ENCODE assay signal across 1 cellular context in genomic region chr19:49664171-49665070, GRCh38.
TF ChIP-seq lines count a peak whose summit lies in the region.

No MANE protein-coding gene starts in this region.

TF ChIP-seq in HepG2, 621 proteins besides CTCF, POLR2A, EP300 and RAD21 (continued from another document and continues in another):
- TF ChIP-seq, protein P1, sequence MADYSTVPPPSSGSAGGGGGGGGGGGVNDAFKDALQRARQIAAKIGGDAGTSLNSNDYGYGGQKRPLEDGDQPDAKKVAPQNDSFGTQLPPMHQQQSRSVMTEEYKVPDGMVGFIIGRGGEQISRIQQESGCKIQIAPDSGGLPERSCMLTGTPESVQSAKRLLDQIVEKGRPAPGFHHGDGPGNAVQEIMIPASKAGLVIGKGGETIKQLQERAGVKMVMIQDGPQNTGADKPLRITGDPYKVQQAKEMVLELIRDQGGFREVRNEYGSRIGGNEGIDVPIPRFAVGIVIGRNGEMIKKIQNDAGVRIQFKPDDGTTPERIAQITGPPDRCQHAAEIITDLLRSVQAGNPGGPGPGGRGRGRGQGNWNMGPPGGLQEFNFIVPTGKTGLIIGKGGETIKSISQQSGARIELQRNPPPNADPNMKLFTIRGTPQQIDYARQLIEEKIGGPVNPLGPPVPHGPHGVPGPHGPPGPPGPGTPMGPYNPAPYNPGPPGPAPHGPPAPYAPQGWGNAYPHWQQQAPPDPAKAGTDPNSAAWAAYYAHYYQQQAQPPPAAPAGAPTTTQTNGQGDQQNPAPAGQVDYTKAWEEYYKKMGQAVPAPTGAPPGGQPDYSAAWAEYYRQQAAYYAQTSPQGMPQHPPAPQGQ (CRISPR knock-in tag; IDR thresholded peaks at IDR 0.05; ENCODE audit: borderline replicate concordance), result no peak; the same call in 1 of the 2 replicates
- TF ChIP-seq ZC3H4 (CRISPR knock-in tag; IDR thresholded peaks at IDR 0.05; ENCODE audit: borderline replicate concordance) (no peak), ZSCAN29 (CRISPR knock-in tag; conservative IDR thresholded peaks at IDR 0.05) (peak; percentile 6; the same call in 1 of the 2 replicates), CHD2 (IDR thresholded peaks at IDR 0.05; ENCODE audit: low read depth, low read length) (no peak), FOXJ3 (CRISPR knock-in tag; IDR thresholded peaks at IDR 0.05; ENCODE audit: borderline replicate concordance) (no peak), ZNF562 (CRISPR knock-in tag; IDR thresholded peaks at IDR 0.05; ENCODE audit: borderline replicate concordance) (no peak), ZMYM3 (CRISPR knock-in tag; IDR thresholded peaks at IDR 0.05) (no peak), GRHL1 (CRISPR knock-in tag; conservative IDR thresholded peaks at IDR 0.05) (no peak), MTA3 (CRISPR knock-in tag; IDR thresholded peaks at IDR 0.05) (no peak), ZNF546 (CRISPR knock-in tag; conservative IDR thresholded peaks at IDR 0.05) (no peak), PHF8 (CRISPR knock-in tag; IDR thresholded peaks at IDR 0.05) (peak; percentile 71), AGO1 (IDR thresholded peaks at IDR 0.05; ENCODE audit: low read depth, low read length, poor library complexity, severe bottlenecking) (peak; percentile 92), ZNF747 (CRISPR knock-in tag; IDR thresholded peaks at IDR 0.05; ENCODE audit: borderline replicate concordance) (no peak), ZBTB8A (CRISPR knock-in tag; IDR thresholded peaks at IDR 0.05; ENCODE audit: borderline replicate concordance, low read depth) (no peak), ZNF350 (CRISPR knock-in tag; IDR thresholded peaks at IDR 0.05; ENCODE audit: borderline replicate concordance, low read depth) (no peak), ZNF816 (CRISPR knock-in tag; IDR thresholded peaks at IDR 0.05; ENCODE audit: borderline replicate concordance) (no peak), CC2D1A (CRISPR knock-in tag; IDR thresholded peaks at IDR 0.05) (no peak), NFYB (CRISPR knock-in tag; IDR thresholded peaks at IDR 0.05) (no peak), NCOR1 (IDR thresholded peaks at IDR 0.05; ENCODE audit: borderline replicate concordance, low read length) (no peak), IRF1 (CRISPR knock-in tag; IDR thresholded peaks at IDR 0.05; ENCODE audit: low read depth) (no peak), ZNF788 (CRISPR knock-in tag; IDR thresholded peaks at IDR 0.05; ENCODE audit: borderline replicate concordance) (no peak), TCF7 (IDR thresholded peaks at IDR 0.05; ENCODE audit: low read depth) (no peak), PRDM10 (CRISPR knock-in tag; IDR thresholded peaks at IDR 0.05; ENCODE audit: low read depth) (peak; percentile 71; the same call in 1 of the 2 replicates), RELA (CRISPR knock-in tag; IDR thresholded peaks at IDR 0.05) (no peak), ZNF678 (CRISPR knock-in tag; IDR thresholded peaks at IDR 0.05) (no peak), FOXK1 (CRISPR knock-in tag; IDR thresholded peaks at IDR 0.05; ENCODE audit: borderline replicate concordance, low read depth) (no peak), USF2 (IDR thresholded peaks at IDR 0.05; ENCODE audit: low read depth, low read length) (no peak), USF2 (CRISPR knock-in tag; IDR thresholded peaks at IDR 0.05; ENCODE audit: borderline replicate concordance) (peak; percentile 49; the same call in 1 of the 2 replicates), XRCC5 (optimal IDR thresholded peaks at IDR 0.05; ENCODE audit: low read length) (peak; percentile 71), MBNL3 (CRISPR knock-in tag; conservative IDR thresholded peaks at IDR 0.05) (no peak), CSRNP1 (CRISPR knock-in tag; IDR thresholded peaks at IDR 0.05) (no peak), PHF20 (CRISPR knock-in tag; IDR thresholded peaks at IDR 0.05) (peak; percentile 32; the same call in 1 of the 2 replicates), ZNF558 (CRISPR knock-in tag; IDR thresholded peaks at IDR 0.05; ENCODE audit: borderline replicate concordance) (no peak), ZBTB49 (CRISPR knock-in tag; IDR thresholded peaks at IDR 0.05; ENCODE audit: borderline replicate concordance) (no peak; the same call in 1 of the 2 replicates), ZNF430 (CRISPR knock-in tag; IDR thresholded peaks at IDR 0.05) (no peak)
- TF ChIP-seq, protein P2, sequence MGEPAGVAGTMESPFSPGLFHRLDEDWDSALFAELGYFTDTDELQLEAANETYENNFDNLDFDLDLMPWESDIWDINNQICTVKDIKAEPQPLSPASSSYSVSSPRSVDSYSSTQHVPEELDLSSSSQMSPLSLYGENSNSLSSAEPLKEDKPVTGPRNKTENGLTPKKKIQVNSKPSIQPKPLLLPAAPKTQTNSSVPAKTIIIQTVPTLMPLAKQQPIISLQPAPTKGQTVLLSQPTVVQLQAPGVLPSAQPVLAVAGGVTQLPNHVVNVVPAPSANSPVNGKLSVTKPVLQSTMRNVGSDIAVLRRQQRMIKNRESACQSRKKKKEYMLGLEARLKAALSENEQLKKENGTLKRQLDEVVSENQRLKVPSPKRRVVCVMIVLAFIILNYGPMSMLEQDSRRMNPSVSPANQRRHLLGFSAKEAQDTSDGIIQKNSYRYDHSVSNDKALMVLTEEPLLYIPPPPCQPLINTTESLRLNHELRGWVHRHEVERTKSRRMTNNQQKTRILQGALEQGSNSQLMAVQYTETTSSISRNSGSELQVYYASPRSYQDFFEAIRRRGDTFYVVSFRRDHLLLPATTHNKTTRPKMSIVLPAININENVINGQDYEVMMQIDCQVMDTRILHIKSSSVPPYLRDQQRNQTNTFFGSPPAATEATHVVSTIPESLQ (CRISPR knock-in tag; conservative IDR thresholded peaks at IDR 0.05), result no peak
- TF ChIP-seq, protein P3, sequence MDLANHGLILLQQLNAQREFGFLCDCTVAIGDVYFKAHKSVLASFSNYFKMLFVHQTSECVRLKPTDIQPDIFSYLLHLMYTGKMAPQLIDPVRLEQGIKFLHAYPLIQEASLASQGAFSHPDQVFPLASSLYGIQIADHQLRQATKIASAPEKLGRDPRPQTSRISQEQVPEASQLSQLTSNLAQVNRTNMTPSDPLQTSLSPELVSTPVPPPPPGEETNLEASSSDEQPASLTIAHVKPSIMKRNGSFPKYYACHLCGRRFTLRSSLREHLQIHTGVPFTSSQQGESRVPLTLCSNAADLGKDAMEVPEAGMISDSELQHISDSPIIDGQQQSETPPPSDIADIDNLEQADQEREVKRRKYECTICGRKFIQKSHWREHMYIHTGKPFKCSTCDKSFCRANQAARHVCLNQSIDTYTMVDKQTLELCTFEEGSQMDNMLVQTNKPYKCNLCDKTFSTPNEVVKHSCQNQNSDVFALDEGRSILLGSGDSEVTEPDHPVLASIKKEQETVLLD (CRISPR knock-in tag; IDR thresholded peaks at IDR 0.05; ENCODE audit: low read depth), result no peak
- TF ChIP-seq, protein P4, sequence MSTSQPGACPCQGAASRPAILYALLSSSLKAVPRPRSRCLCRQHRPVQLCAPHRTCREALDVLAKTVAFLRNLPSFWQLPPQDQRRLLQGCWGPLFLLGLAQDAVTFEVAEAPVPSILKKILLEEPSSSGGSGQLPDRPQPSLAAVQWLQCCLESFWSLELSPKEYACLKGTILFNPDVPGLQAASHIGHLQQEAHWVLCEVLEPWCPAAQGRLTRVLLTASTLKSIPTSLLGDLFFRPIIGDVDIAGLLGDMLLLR (CRISPR knock-in tag; IDR thresholded peaks at IDR 0.05), result no peak
- TF ChIP-seq, protein P5, sequence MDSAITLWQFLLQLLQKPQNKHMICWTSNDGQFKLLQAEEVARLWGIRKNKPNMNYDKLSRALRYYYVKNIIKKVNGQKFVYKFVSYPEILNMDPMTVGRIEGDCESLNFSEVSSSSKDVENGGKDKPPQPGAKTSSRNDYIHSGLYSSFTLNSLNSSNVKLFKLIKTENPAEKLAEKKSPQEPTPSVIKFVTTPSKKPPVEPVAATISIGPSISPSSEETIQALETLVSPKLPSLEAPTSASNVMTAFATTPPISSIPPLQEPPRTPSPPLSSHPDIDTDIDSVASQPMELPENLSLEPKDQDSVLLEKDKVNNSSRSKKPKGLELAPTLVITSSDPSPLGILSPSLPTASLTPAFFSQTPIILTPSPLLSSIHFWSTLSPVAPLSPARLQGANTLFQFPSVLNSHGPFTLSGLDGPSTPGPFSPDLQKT (CRISPR knock-in tag; IDR thresholded peaks at IDR 0.05; ENCODE audit: borderline replicate concordance), result no peak
